ENCODE assay signal across 9 cellular contexts in genomic region chr17:40313660-40314556, GRCh38. TPM values are rescaled to one million over a fixed set of nuclear protein-coding genes. Genes with fewer than 3 reads are reported as not detected.
DNase-seq lines count a peak whose midpoint lies in the region; ATAC-seq and TF ChIP-seq lines count a peak whose summit lies in the region.
"Had no signal": no experiment of that assay in that cellular context is flagged by ENCODE, and none has a peak within 500 bp of the region (broad histone marks: within the 10 kb centered on the region; RNA-seq: fewer than 3 reads in every experiment).

No MANE protein-coding gene starts in this region.

- TF ChIP-seq POLR2A in body of pancreas (IDR thresholded peaks at IDR 0.05) = no peak

- H3K4me1 ChIP-seq in body of pancreas (peaks cover 92% of the 10 kb centered on the region), neutrophil (ENCODE audit: control insufficient read depth in 1 of 2, insufficient read depth in 1 of 2, low read depth in 1 of 2, low read length in 1 of 2) (peaks cover 89 to 91% of the 10 kb centered on the region in 2 experiments)

- no peak for TF ChIP-seq CTCF in body of pancreas (IDR thresholded peaks at IDR 0.05)
- no peak for TF ChIP-seq CTCF in neutrophil (IDR thresholded peaks at IDR 0.05)
- no peak for TF ChIP-seq CTCF in GM10248 (IDR thresholded peaks at IDR 0.05; ENCODE audit: control extremely low read depth, extremely low read depth, low read depth, missing control alignments)

- H3K9me3 ChIP-seq in body of pancreas = no peaks in the 10 kb centered on the region
- H3K9me3 ChIP-seq in neutrophil = no peaks in the 10 kb centered on the region

- H3K27me3 ChIP-seq in body of pancreas = no peaks in the 10 kb centered on the region
- H3K27me3 ChIP-seq in neutrophil = no peaks in the 10 kb centered on the region

- peak overlapping the region; percentile 22 to 89 (median 73) for H3K27ac ChIP-seq in body of pancreas
- H3K27ac ChIP-seq in neutrophil = peak overlapping the region; percentile 60

- H3K36me3 ChIP-seq in body of pancreas (replicated peaks in 1 of 2; ENCODE audit: insufficient read depth in 1 of 2, low read depth in 2 of 2) (no peaks in the 10 kb centered on the region), neutrophil (no peaks in the 10 kb centered on the region)

- ATAC-seq in body of pancreas (no peak), HG03442 (IDR thresholded peaks at IDR 0.05; ENCODE audit: unreplicated experiment) (no peak)

- H3K4me3 ChIP-seq in body of pancreas = no peak overlapping the region
- peak overlapping the region in 1 of 2 experiments; percentile 24 for H3K4me3 ChIP-seq in neutrophil (ENCODE audit: low read depth in 1 of 2, low read length in 1 of 2)

- DNase-seq in COLO668 (lab: John Stamatoyannopoulos, UW; ENCODE audit: unreplicated experiment) = peak; percentile 34
- peak; percentile 78 for DNase-seq in NCI-H1436 (lab: John Stamatoyannopoulos, UW)
- peak in 1 of 4 donors; percentile 4 for DNase-seq in body of pancreas
- DNase-seq in GM10248 (ENCODE audit: extremely low spot score) = no peak
- DNase-seq in SIG-M5 treated with dmso at 0.1 percent for 504 hours (lab: John Stamatoyannopoulos, UW; ENCODE audit: unreplicated experiment) = no peak
- no peak for DNase-seq in GM19238 (ENCODE audit: insufficient read length, low spot score)

- CTCF ChIA-PET in GM10248 (lab: Yijun Ruan, JAX) = interaction anchor here (15.6 to 30.0 kb wide), 2 partner anchors 10 to 43 kb away, joined by 163 to 604 read pairs; partner anchors contain the start of genes GJD3 and RARA

- intact Hi-C loops in body of pancreas (cut with DNase I) = no loop called here

- POLR2A ChIA-PET in GM10248 (lab: Yijun Ruan, JAX) = no interaction called here

- WGBS in body of pancreas, 2 donors = 52 to 66% methylated on average over 6 to 7 of the region's 7 CpGs

RNA-seq across cellular contexts. Expression of gene RARA, which starts 4.9 kb away (rescaled TPM):
- total RNA-seq in body of pancreas = 10 to 100 TPM; 11.4 to 13.8 TPM

RNA-seq across cellular contexts. Expression of gene CDC6, which starts 26.2 kb away (rescaled TPM):
- total RNA-seq in body of pancreas = under 1 TPM; 0.66 to 0.78 TPM

RNA-seq across cellular contexts. Expression of gene GJD3, which starts 50.6 kb away (rescaled TPM):
- 1 to 10 TPM in 1 of 2 donors, not detected in 1; 1.3 TPM for total RNA-seq in body of pancreas
- total RNA-seq: T-helper 2 cell treated with Interferon-gamma antibody and Interleukin-4, amounts not matched to agents 100 ng/mL and 5 ng/mL, for 36 hours had no signal

Comparison
In these comparisons a context has a peak if more than half of its experiments do, and no peak if none do; other contexts are left out.
1. DNase-seq: peak in COLO668 (single experiment) and NCI-H1436 (single experiment); none in GM10248 (single experiment), SIG-M5 treated with dmso at 0.1 percent for 504 hours (single experiment) and GM19238 (single experiment).